Comparison of ENCODE assay signal across 8 cellular contexts in genomic region chr6:35260642-35261570, GRCh38. TPM values are rescaled to one million over a fixed set of nuclear protein-coding genes. Genes with fewer than 3 reads are reported as not detected.
A peak's percentile ranks its signal among the peaks of the same experiment; 100 is the strongest.
DNase-seq lines count a peak whose midpoint lies in the region; ATAC-seq, FAIRE-seq and TF ChIP-seq lines count a peak whose summit lies in the region.

No MANE protein-coding gene starts in this region.

- no peak for FAIRE-seq in astrocyte (lab: Jason Lieb, UNC)

- H3K27ac ChIP-seq in cardiac muscle cell (peak overlapping the region; percentile 90), astrocyte (ENCODE audit: low read depth, low read length) (no peak overlapping the region), upper lobe of right lung (peak overlapping the region; percentile 98)

- H3K36me3 ChIP-seq in cardiac muscle cell = no peaks in the 10 kb centered on the region
- no peaks in the 10 kb centered on the region for H3K36me3 ChIP-seq in astrocyte (ENCODE audit: insufficient read depth, low read length)
- H3K36me3 ChIP-seq in upper lobe of right lung = no peaks in the 10 kb centered on the region

- H3K9me3 ChIP-seq in cardiac muscle cell (ENCODE audit: low read depth) (no peaks in the 10 kb centered on the region), astrocyte (ENCODE audit: insufficient read depth, low read depth, low read length) (no peaks in the 10 kb centered on the region), upper lobe of right lung (no peaks in the 10 kb centered on the region)

- H3K4me1 ChIP-seq in cardiac muscle cell (ENCODE audit: low read depth) (peaks cover 44% of the 10 kb centered on the region), astrocyte (ENCODE audit: insufficient read depth, low read length) (peaks cover 20% of the 10 kb centered on the region), upper lobe of right lung (peaks cover 30% of the 10 kb centered on the region)

- H3K27me3 Mint-ChIP-seq in astrocyte (ENCODE audit: low read depth, unreplicated experiment) (no peaks in the 10 kb centered on the region), memory B cell (no peaks in the 10 kb centered on the region)

- TF ChIP-seq CTCF in cardiac muscle cell (IDR thresholded peaks at IDR 0.05; ENCODE audit: low read depth, low read length) = no peak
- no peak for TF ChIP-seq CTCF in astrocyte (IDR thresholded peaks at IDR 0.05; ENCODE audit: insufficient read depth, low read depth, low read length)
- TF ChIP-seq CTCF in upper lobe of right lung (IDR thresholded peaks at IDR 0.05) = no peak

- H3K4me1 Mint-ChIP-seq in astrocyte (ENCODE audit: low read depth, unreplicated experiment) = peaks cover 16% of the 10 kb centered on the region
- H3K4me1 Mint-ChIP-seq in memory B cell = peaks cover 39% of the 10 kb centered on the region

- peak overlapping the region; percentile 95 for H3K4me2 ChIP-seq in astrocyte (ENCODE audit: low read length)

- H3K4me3 ChIP-seq in cardiac muscle cell (peak overlapping the region; percentile 55), astrocyte (ENCODE audit: insufficient read depth, low read depth, low read length) (peak overlapping the region; percentile 98), upper lobe of right lung (peak overlapping the region; percentile 67)

- peak overlapping the region; percentile 97 for H3K9ac ChIP-seq in astrocyte (ENCODE audit: low read length)

- H3K4me3 Mint-ChIP-seq in astrocyte (ENCODE audit: unreplicated experiment) (peak overlapping the region; percentile 94), memory B cell (peak overlapping the region; percentile 87)

- ATAC-seq in memory B cell (ENCODE audit: low read depth) (no peak), upper lobe of right lung (no peak)

- intact Hi-C loops in cardiac septum (cut with DNase I) (no loop called here), upper lobe of right lung (cut with DNase I) (no loop called here)

- H3K27me3 ChIP-seq in cardiac muscle cell (no peaks in the 10 kb centered on the region), astrocyte (ENCODE audit: insufficient read depth, low read length) (no peaks in the 10 kb centered on the region), upper lobe of right lung (no peaks in the 10 kb centered on the region)

- H3K79me2 ChIP-seq in astrocyte (ENCODE audit: insufficient read depth, low read length) = peaks cover 33% of the 10 kb centered on the region

- peak overlapping the region; percentile 72 for H3K27ac Mint-ChIP-seq in astrocyte (ENCODE audit: unreplicated experiment)
- peak overlapping the region; percentile 97 for H3K27ac Mint-ChIP-seq in memory B cell

- peaks cover 5% of the 10 kb centered on the region for H4K20me1 ChIP-seq in astrocyte (ENCODE audit: insufficient read depth, low read length)

- no peaks in the 10 kb centered on the region for H3K36me3 Mint-ChIP-seq in astrocyte (ENCODE audit: low read depth, unreplicated experiment)
- peaks cover 2% of the 10 kb centered on the region for H3K36me3 Mint-ChIP-seq in memory B cell

- no peaks in the 10 kb centered on the region for H3K9me3 Mint-ChIP-seq in astrocyte (ENCODE audit: unreplicated experiment)
- no peaks in the 10 kb centered on the region for H3K9me3 Mint-ChIP-seq in memory B cell

- DNase-seq in cardiac muscle cell (ENCODE audit: low read depth in 1 of 2, low spot score in 1 of 2) (peak in 1 of 2 donors; percentile 8), cardiac septum (ENCODE audit: low spot score) (no peak), astrocyte (ENCODE audit: low read depth) (no peak), memory B cell (ENCODE audit: low spot score in 2 of 2) (no peak), upper lobe of right lung (no peak), 8988T (no peak), SK-N-DZ (ENCODE audit: low spot score) (no peak)
- no peak for DNase-seq in NK-92 treated with Interleukin-12 subunit alpha and Interleukin-12 subunit beta, amount 100 ng/mL, for 24 hours (lab: John Stamatoyannopoulos, UW)

- H2AFZ ChIP-seq in astrocyte (ENCODE audit: low read depth, low read length) = no peak overlapping the region

RNA-seq across cellular contexts. Expression of gene ZNF76, which starts 1.4 kb away (rescaled TPM):
- total RNA-seq in cardiac muscle cell (26.3 and 46.2 TPM in 2 replicates), cardiac septum (39.9 TPM), astrocyte (12.7 and 13.5 TPM in 2 replicates), upper lobe of right lung (31.3 TPM)
- polyA plus RNA-seq in cardiac muscle cell = 59.6 and 67.5 TPM in 2 replicates
- polyA plus RNA-seq in SK-N-DZ (2014; cell fraction: cytosol; rRNA removed) = 15.5 and 18.4 TPM in 2 replicates
- polyA plus RNA-seq in SK-N-DZ (2014; cell fraction: nucleus; rRNA removed) = 60.8 and 107 TPM in 2 replicates

RNA-seq across cellular contexts. Expression of gene DEF6, which starts 36.7 kb away (rescaled TPM):
- total RNA-seq in cardiac muscle cell (3.0 and 9.2 TPM in 2 replicates), cardiac septum (1.7 TPM), astrocyte (2.2 and 3.3 TPM in 2 replicates), upper lobe of right lung (17.4 TPM)
- polyA plus RNA-seq in cardiac muscle cell = 2.3 and 5.7 TPM in 2 replicates
- polyA plus RNA-seq in SK-N-DZ (2014; cell fraction: cytosol; rRNA removed) = 1.8 and 2.3 TPM in 2 replicates
- 2.2 and 2.5 TPM in 2 replicates for polyA plus RNA-seq in SK-N-DZ (2014; cell fraction: nucleus; rRNA removed)

RNA-seq across cellular contexts. Expression of gene SCUBE3, which starts 47.1 kb away (rescaled TPM):
- total RNA-seq in cardiac muscle cell (74.9 and 78.7 TPM in 2 replicates), cardiac septum (5.2 TPM), astrocyte (8.5 and 10.1 TPM in 2 replicates), upper lobe of right lung (0.46 TPM)
- polyA plus RNA-seq in cardiac muscle cell = 78.2 and 81.8 TPM in 2 replicates
- polyA plus RNA-seq in SK-N-DZ (2014; cell fraction: cytosol; rRNA removed) = 0.08 and 0.09 TPM in 2 replicates
- 0.02 and 0.13 TPM in 2 replicates for polyA plus RNA-seq in SK-N-DZ (2014; cell fraction: nucleus; rRNA removed)
